17 cellular contexts compared by ENCODE assay signal in the genomic region with DNA sequence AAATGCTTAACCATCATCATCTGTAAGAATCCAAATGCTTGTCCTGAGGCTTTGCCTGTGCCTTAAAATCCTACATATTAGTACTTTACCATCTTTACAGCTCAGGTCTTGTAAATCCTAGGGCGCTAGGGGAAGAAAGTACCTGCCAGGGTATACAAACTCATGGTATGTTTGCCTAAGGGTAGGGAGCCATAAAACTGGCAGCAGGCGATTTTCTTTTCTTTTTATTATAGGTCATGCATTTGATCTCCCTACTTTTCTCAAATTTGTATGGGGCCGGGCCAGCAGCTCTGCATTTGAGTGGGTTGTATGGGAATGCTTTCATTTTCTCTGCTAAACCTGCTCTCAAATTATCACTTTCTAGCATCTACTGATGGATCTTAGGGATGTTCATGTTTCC. TPM values are rescaled to one million over a fixed set of nuclear protein-coding genes. Genes with fewer than 3 reads are reported as not detected.
DNase-seq lines count a peak whose midpoint lies in the region; ATAC-seq and TF ChIP-seq lines count a peak whose summit lies in the region.
"Had no signal": no experiment of that assay in that cellular context is flagged by ENCODE, and none has a peak within 500 bp of the region (broad histone marks: within the 10 kb centered on the region; RNA-seq: fewer than 3 reads in every experiment).

No MANE protein-coding gene starts in this region.

- H3K4me3 ChIP-seq in colonic mucosa (no peak overlapping the region), mucosa of descending colon (no peak overlapping the region)
- H3K4me3 ChIP-seq: BLaER1 had no signal

- H3K27ac ChIP-seq in colonic mucosa = no peak overlapping the region
- H3K27ac ChIP-seq: BLaER1 had no signal

- DNase-seq in LoVo (ENCODE audit: low spot score) = peak; percentile 27
- peak; percentile 51 for DNase-seq in colonic mucosa
- DNase-seq in mucosa of descending colon = no peak
- no peak for DNase-seq in DMS114 treated with DMSO at 0.1 percent for 48 hours (lab: John Stamatoyannopoulos, UW; ENCODE audit: unreplicated experiment)
- DNase-seq in AG08395 (ENCODE audit: low spot score) = no peak
- DNase-seq: 8988T; BE2C; C1 segment of cervical spinal cord; CD4-positive, alpha-beta memory T cell; CD4-positive, CD25-positive, alpha-beta regulatory T cell; CD8-positive, alpha-beta memory T cell; COR-L47; DMS 273 treated with DMSO at 0.1 percent for 48 hours; DMS79 treated with DMSO at 0.1 percent for 48 hours; GF-D8 had no signal

- no peak overlapping the region for H3K9ac ChIP-seq in colonic mucosa (ENCODE audit: low read depth in 2 of 2, low read length in 2 of 2)
- H3K9ac ChIP-seq: BLaER1 had no signal

- H3K36me3 ChIP-seq in colonic mucosa (no peaks in the 10 kb centered on the region), mucosa of descending colon (ENCODE audit: low read depth) (no peaks in the 10 kb centered on the region)
- H3K36me3 ChIP-seq: BE2C had no signal

- intact Hi-C loops in colonic mucosa (cut with DNase I) = no loop called here
- intact Hi-C loops in mucosa of descending colon (cut with DNase I, micrococcal nuclease) = no loop called here

- H3K4me1 ChIP-seq in colonic mucosa (peaks cover 4% of the 10 kb centered on the region), mucosa of descending colon (ENCODE audit: low read depth) (no peaks in the 10 kb centered on the region)
- H3K4me1 ChIP-seq: BLaER1 had no signal

- H3K9me3 ChIP-seq in colonic mucosa (no peaks in the 10 kb centered on the region), mucosa of descending colon (no peaks in the 10 kb centered on the region)
- H3K9me3 ChIP-seq: BE2C had no signal

- H3K27me3 ChIP-seq in colonic mucosa = no peaks in the 10 kb centered on the region
- H3K27me3 ChIP-seq: BE2C, BLaER1 had no signal

- TF ChIP-seq CTCF in colonic mucosa (IDR thresholded peaks at IDR 0.05) = no peak
- TF ChIP-seq CTCF in mucosa of descending colon (IDR thresholded peaks at IDR 0.05) = no peak

- peak; percentile 87 for ATAC-seq in mucosa of descending colon
- ATAC-seq in GM21515 (IDR thresholded peaks at IDR 0.05; ENCODE audit: unreplicated experiment) = no peak

RNA-seq across cellular contexts. Expression of a gene that starts 24.0 kb away (rescaled TPM):
- 10 to 100 TPM; 37.1 to 38.6 TPM for total RNA-seq in colonic mucosa
- 10 to 100 TPM; 39.5 to 54.2 (median 42.6) TPM for total RNA-seq in mucosa of descending colon

Comparison
In these comparisons a context has a peak if more than half of its experiments do, and no peak if none do; other contexts are left out.
1. DNase-seq: peak in LoVo (single experiment) and colonic mucosa (single experiment); none in mucosa of descending colon (0 of 3), DMS114 treated with DMSO at 0.1 percent for 48 hours (single experiment) and AG08395 (single experiment).